In the genomic region with DNA sequence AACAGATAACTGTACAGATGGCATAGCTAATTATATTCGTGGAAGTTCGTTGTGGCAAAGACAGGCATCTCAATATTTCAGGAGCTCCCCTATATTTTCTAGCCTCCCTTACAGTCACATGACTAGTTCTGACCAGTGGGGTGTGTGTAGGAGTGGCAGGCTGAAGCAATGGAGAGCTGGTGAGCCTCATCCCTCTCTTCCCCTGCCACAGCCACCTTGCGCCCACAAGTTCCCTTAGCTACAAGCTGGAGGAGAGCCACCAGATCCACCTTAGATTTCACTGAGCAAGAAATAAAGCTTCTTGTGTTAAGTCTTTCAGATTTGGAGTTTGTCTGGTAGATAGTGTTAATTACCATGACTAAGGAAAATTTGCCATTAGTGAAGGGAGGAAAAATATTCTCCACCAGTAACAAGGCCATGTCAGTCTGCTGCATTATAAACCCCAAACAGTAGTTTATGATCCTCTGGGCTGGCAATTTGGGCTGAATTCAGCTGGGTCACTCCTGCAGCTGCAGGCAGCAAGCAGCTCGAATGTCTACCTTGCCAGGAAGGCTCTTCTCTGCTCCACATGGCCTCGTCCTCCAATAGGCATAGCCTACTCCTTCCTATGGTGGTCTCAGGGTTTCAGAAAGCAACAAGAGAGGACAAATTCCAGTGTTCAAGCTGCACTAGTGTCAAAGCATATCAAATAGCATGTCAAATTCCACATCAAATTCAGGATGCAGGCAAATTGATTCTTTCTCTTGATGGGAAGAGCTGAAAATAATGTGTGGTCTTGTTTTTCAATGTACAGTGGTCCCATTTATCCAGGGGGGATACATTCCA, we compare ENCODE assay signal across 1 cellular context.
A peak's percentile ranks its signal among the peaks of the same experiment; 100 is the strongest.
TF ChIP-seq lines count a peak whose summit lies in the region.

No MANE protein-coding gene starts in this region.

TF ChIP-seq in HepG2, 621 proteins besides CTCF, POLR2A, EP300 and RAD21 (continued from another document and continues in another):
- TF ChIP-seq, protein P1, sequence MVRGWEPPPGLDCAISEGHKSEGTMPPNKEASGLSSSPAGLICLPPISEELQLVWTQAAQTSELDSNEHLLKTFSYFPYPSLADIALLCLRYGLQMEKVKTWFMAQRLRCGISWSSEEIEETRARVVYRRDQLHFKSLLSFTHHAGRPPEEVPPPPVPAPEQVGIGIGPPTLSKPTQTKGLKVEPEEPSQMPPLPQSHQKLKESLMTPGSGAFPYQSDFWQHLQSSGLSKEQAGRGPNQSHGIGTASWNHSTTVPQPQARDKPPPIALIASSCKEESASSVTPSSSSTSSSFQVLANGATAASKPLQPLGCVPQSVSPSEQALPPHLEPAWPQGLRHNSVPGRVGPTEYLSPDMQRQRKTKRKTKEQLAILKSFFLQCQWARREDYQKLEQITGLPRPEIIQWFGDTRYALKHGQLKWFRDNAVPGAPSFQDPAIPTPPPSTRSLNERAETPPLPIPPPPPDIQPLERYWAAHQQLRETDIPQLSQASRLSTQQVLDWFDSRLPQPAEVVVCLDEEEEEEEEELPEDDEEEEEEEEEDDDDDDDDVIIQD (CRISPR knock-in tag; IDR thresholded peaks at IDR 0.05; ENCODE audit: low read depth), result peak; percentile 12; the same call in 1 of the 2 replicates
- TF ChIP-seq ZNF143 (CRISPR knock-in tag; IDR thresholded peaks at IDR 0.05), result no peak
- peak; percentile 47; the same call in 1 of the 2 replicates for TF ChIP-seq MAFF (IDR thresholded peaks at IDR 0.05; ENCODE audit: low read depth, low read length)
- peak; percentile 99 for TF ChIP-seq ZC3H4 (CRISPR knock-in tag; IDR thresholded peaks at IDR 0.05; ENCODE audit: borderline replicate concordance)
- no peak for TF ChIP-seq SYNCRIP (IDR thresholded peaks at IDR 0.05; ENCODE audit: insufficient read depth, low read depth, low read length)
- TF ChIP-seq, protein P2, sequence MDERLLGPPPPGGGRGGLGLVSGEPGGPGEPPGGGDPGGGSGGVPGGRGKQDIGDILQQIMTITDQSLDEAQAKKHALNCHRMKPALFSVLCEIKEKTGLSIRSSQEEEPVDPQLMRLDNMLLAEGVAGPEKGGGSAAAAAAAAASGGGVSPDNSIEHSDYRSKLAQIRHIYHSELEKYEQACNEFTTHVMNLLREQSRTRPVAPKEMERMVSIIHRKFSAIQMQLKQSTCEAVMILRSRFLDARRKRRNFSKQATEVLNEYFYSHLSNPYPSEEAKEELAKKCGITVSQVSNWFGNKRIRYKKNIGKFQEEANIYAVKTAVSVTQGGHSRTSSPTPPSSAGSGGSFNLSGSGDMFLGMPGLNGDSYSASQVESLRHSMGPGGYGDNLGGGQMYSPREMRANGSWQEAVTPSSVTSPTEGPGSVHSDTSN (CRISPR knock-in tag; IDR thresholded peaks at IDR 0.05), result 0 out of 2 replicates have a peak, but pooled peaks have one; percentile 16
- no peak for TF ChIP-seq ZNF776 (CRISPR knock-in tag; IDR thresholded peaks at IDR 0.05)
- no peak; the same call in 1 of the 2 replicates for TF ChIP-seq RXRA (CRISPR knock-in tag; IDR thresholded peaks at IDR 0.05)
- TF ChIP-seq SOX6 (IDR thresholded peaks at IDR 0.05), result no peak
- no peak; the same call in 1 of the 2 replicates for TF ChIP-seq SOX6 (CRISPR knock-in tag; IDR thresholded peaks at IDR 0.05)
- TF ChIP-seq ZNF792 (CRISPR knock-in tag; IDR thresholded peaks at IDR 0.05), result no peak; the same call in 1 of the 2 replicates
- TF ChIP-seq PHF5A (CRISPR knock-in tag; IDR thresholded peaks at IDR 0.05; ENCODE audit: low read depth, unreplicated experiment), result no peak
- peak; percentile 38; the same call in 1 of the 2 replicates for TF ChIP-seq ZNF615 (CRISPR knock-in tag; IDR thresholded peaks at IDR 0.05; ENCODE audit: borderline replicate concordance)
- peak; percentile 39 for TF ChIP-seq SIX4 (CRISPR knock-in tag; IDR thresholded peaks at IDR 0.05)
- no peak; the same call in 1 of the 2 replicates for TF ChIP-seq KMT2A (CRISPR knock-in tag; IDR thresholded peaks at IDR 0.05)
- no peak for TF ChIP-seq U2AF2 (IDR thresholded peaks at IDR 0.05; ENCODE audit: low read depth, low read length)
- no peak for TF ChIP-seq ZNF44 (CRISPR knock-in tag; IDR thresholded peaks at IDR 0.05)
- TF ChIP-seq, protein P3, sequence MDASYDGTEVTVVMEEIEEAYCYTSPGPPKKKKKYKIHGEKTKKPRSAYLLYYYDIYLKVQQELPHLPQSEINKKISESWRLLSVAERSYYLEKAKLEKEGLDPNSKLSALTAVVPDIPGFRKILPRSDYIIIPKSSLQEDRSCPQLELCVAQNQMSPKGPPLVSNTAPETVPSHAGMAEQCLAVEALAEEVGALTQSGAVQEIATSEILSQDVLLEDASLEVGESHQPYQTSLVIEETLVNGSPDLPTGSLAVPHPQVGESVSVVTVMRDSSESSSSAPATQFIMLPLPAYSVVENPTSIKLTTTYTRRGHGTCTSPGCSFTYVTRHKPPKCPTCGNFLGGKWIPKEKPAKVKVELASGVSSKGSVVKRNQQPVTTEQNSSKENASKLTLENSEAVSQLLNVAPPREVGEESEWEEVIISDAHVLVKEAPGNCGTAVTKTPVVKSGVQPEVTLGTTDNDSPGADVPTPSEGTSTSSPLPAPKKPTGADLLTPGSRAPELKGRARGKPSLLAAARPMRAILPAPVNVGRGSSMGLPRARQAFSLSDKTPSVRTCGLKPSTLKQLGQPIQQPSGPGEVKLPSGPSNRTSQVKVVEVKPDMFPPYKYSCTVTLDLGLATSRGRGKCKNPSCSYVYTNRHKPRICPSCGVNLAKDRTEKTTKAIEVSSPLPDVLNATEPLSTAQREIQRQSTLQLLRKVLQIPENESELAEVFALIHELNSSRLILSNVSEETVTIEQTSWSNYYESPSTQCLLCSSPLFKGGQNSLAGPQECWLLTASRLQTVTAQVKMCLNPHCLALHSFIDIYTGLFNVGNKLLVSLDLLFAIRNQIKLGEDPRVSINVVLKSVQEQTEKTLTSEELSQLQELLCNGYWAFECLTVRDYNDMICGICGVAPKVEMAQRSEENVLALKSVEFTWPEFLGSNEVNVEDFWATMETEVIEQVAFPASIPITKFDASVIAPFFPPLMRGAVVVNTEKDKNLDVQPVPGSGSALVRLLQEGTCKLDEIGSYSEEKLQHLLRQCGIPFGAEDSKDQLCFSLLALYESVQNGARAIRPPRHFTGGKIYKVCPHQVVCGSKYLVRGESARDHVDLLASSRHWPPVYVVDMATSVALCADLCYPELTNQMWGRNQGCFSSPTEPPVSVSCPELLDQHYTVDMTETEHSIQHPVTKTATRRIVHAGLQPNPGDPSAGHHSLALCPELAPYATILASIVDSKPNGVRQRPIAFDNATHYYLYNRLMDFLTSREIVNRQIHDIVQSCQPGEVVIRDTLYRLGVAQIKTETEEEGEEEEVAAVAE (CRISPR knock-in tag; IDR thresholded peaks at IDR 0.05; ENCODE audit: borderline replicate concordance), result no peak; the same call in 1 of the 2 replicates
- TF ChIP-seq AGO2 (optimal IDR thresholded peaks at IDR 0.05; ENCODE audit: low read depth, low read length), result peak; percentile 66
- TF ChIP-seq, protein P4, sequence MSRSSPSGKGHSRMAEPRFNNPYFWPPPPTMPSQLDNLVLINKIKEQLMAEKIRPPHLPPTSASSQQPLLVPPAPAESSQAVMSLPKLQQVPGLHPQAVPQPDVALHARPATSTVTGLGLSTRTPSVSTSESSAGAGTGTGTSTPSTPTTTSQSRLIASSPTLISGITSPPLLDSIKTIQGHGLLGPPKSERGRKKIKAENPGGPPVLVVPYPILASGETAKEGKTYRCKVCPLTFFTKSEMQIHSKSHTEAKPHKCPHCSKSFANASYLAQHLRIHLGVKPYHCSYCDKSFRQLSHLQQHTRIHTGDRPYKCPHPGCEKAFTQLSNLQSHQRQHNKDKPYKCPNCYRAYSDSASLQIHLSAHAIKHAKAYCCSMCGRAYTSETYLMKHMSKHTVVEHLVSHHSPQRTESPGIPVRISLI (CRISPR knock-in tag; IDR thresholded peaks at IDR 0.05; ENCODE audit: borderline replicate concordance), result no peak
- TF ChIP-seq NCOA2 (CRISPR knock-in tag; IDR thresholded peaks at IDR 0.05), result peak; percentile 21; the same call in 1 of the 2 replicates
- no peak for TF ChIP-seq ZNF3 (CRISPR knock-in tag; IDR thresholded peaks at IDR 0.05)
- TF ChIP-seq, protein P5, sequence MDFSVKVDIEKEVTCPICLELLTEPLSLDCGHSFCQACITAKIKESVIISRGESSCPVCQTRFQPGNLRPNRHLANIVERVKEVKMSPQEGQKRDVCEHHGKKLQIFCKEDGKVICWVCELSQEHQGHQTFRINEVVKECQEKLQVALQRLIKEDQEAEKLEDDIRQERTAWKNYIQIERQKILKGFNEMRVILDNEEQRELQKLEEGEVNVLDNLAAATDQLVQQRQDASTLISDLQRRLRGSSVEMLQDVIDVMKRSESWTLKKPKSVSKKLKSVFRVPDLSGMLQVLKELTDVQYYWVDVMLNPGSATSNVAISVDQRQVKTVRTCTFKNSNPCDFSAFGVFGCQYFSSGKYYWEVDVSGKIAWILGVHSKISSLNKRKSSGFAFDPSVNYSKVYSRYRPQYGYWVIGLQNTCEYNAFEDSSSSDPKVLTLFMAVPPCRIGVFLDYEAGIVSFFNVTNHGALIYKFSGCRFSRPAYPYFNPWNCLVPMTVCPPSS (IDR thresholded peaks at IDR 0.05), result no peak
- TF ChIP-seq ZNF782 (CRISPR knock-in tag; IDR thresholded peaks at IDR 0.05; ENCODE audit: borderline replicate concordance), result peak; percentile 38; the same call in 1 of the 2 replicates
- no peak for TF ChIP-seq FOXM1 (CRISPR knock-in tag; IDR thresholded peaks at IDR 0.05)
- TF ChIP-seq RARG (CRISPR knock-in tag; IDR thresholded peaks at IDR 0.05; ENCODE audit: low read depth), result 0 out of 2 replicates have a peak, but pooled peaks have one; percentile 16
- TF ChIP-seq, protein P6, sequence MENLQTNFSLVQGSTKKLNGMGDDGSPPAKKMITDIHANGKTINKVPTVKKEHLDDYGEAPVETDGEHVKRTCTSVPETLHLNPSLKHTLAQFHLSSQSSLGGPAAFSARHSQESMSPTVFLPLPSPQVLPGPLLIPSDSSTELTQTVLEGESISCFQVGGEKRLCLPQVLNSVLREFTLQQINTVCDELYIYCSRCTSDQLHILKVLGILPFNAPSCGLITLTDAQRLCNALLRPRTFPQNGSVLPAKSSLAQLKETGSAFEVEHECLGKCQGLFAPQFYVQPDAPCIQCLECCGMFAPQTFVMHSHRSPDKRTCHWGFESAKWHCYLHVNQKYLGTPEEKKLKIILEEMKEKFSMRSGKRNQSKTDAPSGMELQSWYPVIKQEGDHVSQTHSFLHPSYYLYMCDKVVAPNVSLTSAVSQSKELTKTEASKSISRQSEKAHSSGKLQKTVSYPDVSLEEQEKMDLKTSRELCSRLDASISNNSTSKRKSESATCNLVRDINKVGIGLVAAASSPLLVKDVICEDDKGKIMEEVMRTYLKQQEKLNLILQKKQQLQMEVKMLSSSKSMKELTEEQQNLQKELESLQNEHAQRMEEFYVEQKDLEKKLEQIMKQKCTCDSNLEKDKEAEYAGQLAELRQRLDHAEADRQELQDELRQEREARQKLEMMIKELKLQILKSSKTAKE (CRISPR knock-in tag; IDR thresholded peaks at IDR 0.05; ENCODE audit: borderline replicate concordance), result no peak
- peak; percentile 66 for TF ChIP-seq ZNF263 (CRISPR knock-in tag; IDR thresholded peaks at IDR 0.05)
- TF ChIP-seq, protein P7, sequence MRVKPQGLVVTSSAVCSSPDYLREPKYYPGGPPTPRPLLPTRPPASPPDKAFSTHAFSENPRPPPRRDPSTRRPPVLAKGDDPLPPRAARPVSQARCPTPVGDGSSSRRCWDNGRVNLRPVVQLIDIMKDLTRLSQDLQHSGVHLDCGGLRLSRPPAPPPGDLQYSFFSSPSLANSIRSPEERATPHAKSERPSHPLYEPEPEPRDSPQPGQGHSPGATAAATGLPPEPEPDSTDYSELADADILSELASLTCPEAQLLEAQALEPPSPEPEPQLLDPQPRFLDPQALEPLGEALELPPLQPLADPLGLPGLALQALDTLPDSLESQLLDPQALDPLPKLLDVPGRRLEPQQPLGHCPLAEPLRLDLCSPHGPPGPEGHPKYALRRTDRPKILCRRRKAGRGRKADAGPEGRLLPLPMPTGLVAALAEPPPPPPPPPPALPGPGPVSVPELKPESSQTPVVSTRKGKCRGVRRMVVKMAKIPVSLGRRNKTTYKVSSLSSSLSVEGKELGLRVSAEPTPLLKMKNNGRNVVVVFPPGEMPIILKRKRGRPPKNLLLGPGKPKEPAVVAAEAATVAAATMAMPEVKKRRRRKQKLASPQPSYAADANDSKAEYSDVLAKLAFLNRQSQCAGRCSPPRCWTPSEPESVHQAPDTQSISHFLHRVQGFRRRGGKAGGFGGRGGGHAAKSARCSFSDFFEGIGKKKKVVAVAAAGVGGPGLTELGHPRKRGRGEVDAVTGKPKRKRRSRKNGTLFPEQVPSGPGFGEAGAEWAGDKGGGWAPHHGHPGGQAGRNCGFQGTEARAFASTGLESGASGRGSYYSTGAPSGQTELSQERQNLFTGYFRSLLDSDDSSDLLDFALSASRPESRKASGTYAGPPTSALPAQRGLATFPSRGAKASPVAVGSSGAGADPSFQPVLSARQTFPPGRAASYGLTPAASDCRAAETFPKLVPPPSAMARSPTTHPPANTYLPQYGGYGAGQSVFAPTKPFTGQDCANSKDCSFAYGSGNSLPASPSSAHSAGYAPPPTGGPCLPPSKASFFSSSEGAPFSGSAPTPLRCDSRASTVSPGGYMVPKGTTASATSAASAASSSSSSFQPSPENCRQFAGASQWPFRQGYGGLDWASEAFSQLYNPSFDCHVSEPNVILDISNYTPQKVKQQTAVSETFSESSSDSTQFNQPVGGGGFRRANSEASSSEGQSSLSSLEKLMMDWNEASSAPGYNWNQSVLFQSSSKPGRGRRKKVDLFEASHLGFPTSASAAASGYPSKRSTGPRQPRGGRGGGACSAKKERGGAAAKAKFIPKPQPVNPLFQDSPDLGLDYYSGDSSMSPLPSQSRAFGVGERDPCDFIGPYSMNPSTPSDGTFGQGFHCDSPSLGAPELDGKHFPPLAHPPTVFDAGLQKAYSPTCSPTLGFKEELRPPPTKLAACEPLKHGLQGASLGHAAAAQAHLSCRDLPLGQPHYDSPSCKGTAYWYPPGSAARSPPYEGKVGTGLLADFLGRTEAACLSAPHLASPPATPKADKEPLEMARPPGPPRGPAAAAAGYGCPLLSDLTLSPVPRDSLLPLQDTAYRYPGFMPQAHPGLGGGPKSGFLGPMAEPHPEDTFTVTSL (CRISPR knock-in tag; IDR thresholded peaks at IDR 0.05; ENCODE audit: borderline replicate concordance), result no peak
- 0 out of 2 replicates have a peak, but pooled peaks have one; percentile 51 for TF ChIP-seq CC2D1A (CRISPR knock-in tag; IDR thresholded peaks at IDR 0.05)
- TF ChIP-seq MBD4 (IDR thresholded peaks at IDR 0.05; ENCODE audit: borderline replicate concordance, low read length), result no peak; the same call in 1 of the 2 replicates
- TF ChIP-seq, protein P8, sequence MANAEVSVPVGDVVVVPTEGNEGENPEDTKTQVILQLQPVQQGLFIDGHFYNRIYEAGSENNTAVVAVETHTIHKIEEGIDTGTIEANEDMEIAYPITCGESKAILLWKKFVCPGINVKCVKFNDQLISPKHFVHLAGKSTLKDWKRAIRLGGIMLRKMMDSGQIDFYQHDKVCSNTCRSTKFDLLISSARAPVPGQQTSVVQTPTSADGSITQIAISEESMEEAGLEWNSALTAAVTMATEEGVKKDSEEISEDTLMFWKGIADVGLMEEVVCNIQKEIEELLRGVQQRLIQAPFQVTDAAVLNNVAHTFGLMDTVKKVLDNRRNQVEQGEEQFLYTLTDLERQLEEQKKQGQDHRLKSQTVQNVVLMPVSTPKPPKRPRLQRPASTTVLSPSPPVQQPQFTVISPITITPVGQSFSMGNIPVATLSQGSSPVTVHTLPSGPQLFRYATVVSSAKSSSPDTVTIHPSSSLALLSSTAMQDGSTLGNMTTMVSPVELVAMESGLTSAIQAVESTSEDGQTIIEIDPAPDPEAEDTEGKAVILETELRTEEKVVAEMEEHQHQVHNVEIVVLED (CRISPR knock-in tag; IDR thresholded peaks at IDR 0.05; ENCODE audit: borderline replicate concordance), result no peak; the same call in 1 of the 2 replicates
